ENCODE assay signal across 28 cellular contexts in genomic region chr5:128395073-128395472, GRCh38.
"Had no signal": no experiment of that assay in that cellular context is flagged by ENCODE, and none has a peak within 500 bp of the region (broad histone marks: within the 10 kb centered on the region; RNA-seq: fewer than 3 reads in every experiment).

No MANE protein-coding gene starts in this region.

- H3K36me3 ChIP-seq: ascending aorta, gastroesophageal sphincter, neutrophil, transverse colon had no signal

- H3K9me3 ChIP-seq: ascending aorta, esophagus muscularis mucosa, gastroesophageal sphincter, mucosa of descending colon, neutrophil, testis, transverse colon had no signal

- H3K27me3 ChIP-seq: ascending aorta, esophagus muscularis mucosa, gastroesophageal sphincter, neutrophil, testis, transverse colon had no signal

- H3K27ac Mint-ChIP-seq: activated naive CD8-positive, alpha-beta T cell; activated T-cell treated with anti-CD3 and anti-CD28 coated beads, Interleukin-2, amount 50 U/mL, for 72 hours; immature natural killer cell; natural killer cell treated with Interleukin-12 subunit alpha and Interleukin-12 subunit beta and Interleukin-15 and Interleukin-18, amount 100 ng/mL, for 72 hours had no signal

- H3K4me1 ChIP-seq: ascending aorta, esophagus muscularis mucosa, gastroesophageal sphincter, testis, transverse colon had no signal

- H3K27me3 Mint-ChIP-seq: activated naive CD8-positive, alpha-beta T cell; natural killer cell treated with Interleukin-12 subunit alpha and Interleukin-12 subunit beta and Interleukin-15 and Interleukin-18, amount 100 ng/mL, for 72 hours had no signal

- H3K4me3 ChIP-seq: ascending aorta, esophagus muscularis mucosa, gastroesophageal sphincter, lung, mucosa of descending colon, skin epidermis, testis, transverse colon had no signal

- H3K27ac ChIP-seq: ascending aorta, esophagus muscularis mucosa, gastroesophageal sphincter, neutrophil, skin epidermis, testis, transverse colon had no signal

- H3K4me1 Mint-ChIP-seq: immature natural killer cell had no signal

- H3K4me3 Mint-ChIP-seq: activated naive CD8-positive, alpha-beta T cell; activated T-cell treated with anti-CD3 and anti-CD28 coated beads, Interleukin-2, amount 50 U/mL, for 72 hours; immature natural killer cell; natural killer cell treated with Interleukin-12 subunit alpha and Interleukin-12 subunit beta and Interleukin-15 and Interleukin-18, amount 100 ng/mL, for 72 hours had no signal

- ATAC-seq: activated T-cell treated with anti-CD3 and anti-CD28 coated beads, Interleukin-2, amount 50 U/mL, for 72 hours; gastroesophageal sphincter; left lobe of liver; mucosa of descending colon; natural killer cell treated with Interleukin-12 subunit alpha and Interleukin-12 subunit beta and Interleukin-15 and Interleukin-18, amount 100 ng/mL, for 72 hours; sciatic nerve; stimulated activated naive CD8-positive, alpha-beta T cell treated with anti-CD3 and anti-CD28 coated beads, Interleukin-15, Interleukin-2, amounts not matched to agents 100 U/mL and 50 U/mL, for 24 hours had no signal

- H3K36me3 Mint-ChIP-seq: activated naive CD8-positive, alpha-beta T cell; immature natural killer cell; natural killer cell treated with Interleukin-12 subunit alpha and Interleukin-12 subunit beta and Interleukin-15 and Interleukin-18, amount 100 ng/mL, for 72 hours had no signal

- DNase-seq: activated CD4-positive, alpha-beta T cell treated with anti-CD3 and anti-CD28 coated beads for 4 hours; activated CD4-positive, alpha-beta T cell treated with anti-CD3 and anti-CD28 coated beads, Interleukin-2, amount 50 U/mL, for 4 hours; activated CD4-positive, CD25-positive, alpha-beta regulatory T cell; activated naive CD4-positive, alpha-beta T cell; activated T-cell treated with anti-CD3 and anti-CD28 coated beads for 4 hours; activated T-cell treated with anti-CD3 and anti-CD28 coated beads, Interleukin-2, amount 50 U/mL, for 72 hours; dermis blood vessel endothelial cell; effector CD4-positive, alpha-beta T cell; hypothalamus; immature natural killer cell; kidney glomerular epithelial cell; mucosa of descending colon; stimulated activated CD4-positive, alpha-beta T cell treated with anti-CD3 and anti-CD28 coated beads, Interleukin-12 subunit alpha, Interleukin-12 subunit beta, amount 100 ng/mL, for 4 hours; stimulated activated CD4-positive, alpha-beta T cell treated with anti-CD3 and anti-CD28 coated beads, Interleukin-4, amount 100 ng/mL, for 1 hour; stimulated activated naive CD8-positive, alpha-beta T cell treated with anti-CD3 and anti-CD28 coated beads, Interleukin-15, Interleukin-2, amounts not matched to agents 100 U/mL and 50 U/mL, for 24 hours; T-helper 1 cell; testis; transverse colon had no signal
